ENCODE assay signal across 1 cellular context in the genomic region with DNA sequence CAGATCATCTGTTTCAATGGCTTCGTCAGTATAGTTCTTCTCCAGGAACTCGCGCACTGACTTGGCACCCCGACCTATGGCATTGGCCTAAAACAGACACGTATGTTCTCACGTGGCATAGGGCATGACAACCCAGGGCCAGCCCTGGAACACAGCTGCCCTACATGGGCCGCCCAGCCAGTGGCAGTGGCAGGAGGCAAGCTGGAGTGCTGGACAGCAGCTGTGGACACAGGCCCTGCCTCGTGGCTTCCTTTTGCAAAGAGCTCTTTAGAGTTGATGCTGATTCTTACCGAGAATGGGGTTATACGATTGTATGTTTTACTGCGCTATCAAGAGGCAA.
TF ChIP-seq lines count a peak whose summit lies in the region.

No MANE protein-coding gene starts in this region.

TF ChIP-seq in Ishikawa, 13 proteins besides CTCF, POLR2A, EP300 and RAD21 (continued from another document):
- TF ChIP-seq REST (IDR thresholded peaks at IDR 0.05; ENCODE audit: low read depth) = peak; percentile 50; the same call in 1 of the 2 replicates
